In the genomic region with DNA sequence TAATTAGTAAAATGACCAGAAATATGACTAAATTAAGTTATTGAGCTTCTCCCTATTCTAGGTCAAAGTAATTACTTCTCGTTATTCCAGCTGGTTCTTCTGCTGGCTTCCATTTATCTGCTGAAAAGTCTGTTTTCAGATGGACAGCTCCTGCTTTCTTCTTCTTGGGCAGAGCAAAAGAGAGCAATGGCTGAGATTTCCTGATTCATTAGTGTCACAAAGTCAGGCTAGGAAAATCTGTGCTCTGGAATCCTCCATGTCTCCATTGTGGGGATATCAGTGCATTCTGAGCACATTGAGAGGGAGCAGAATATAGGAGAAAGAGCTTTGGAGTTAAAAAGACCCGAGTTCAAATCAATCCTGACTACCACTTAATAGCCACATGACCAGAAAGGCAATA, we compare ENCODE assay signal across 23 cellular contexts.
"Had no signal": no experiment of that assay in that cellular context is flagged by ENCODE, and none has a peak within 500 bp of the region (broad histone marks: within the 10 kb centered on the region; RNA-seq: fewer than 3 reads in every experiment).

No MANE protein-coding gene starts in this region.

- H3K4me1 Mint-ChIP-seq: memory B cell, natural killer cell had no signal

- ATAC-seq: gastrocnemius medialis; left lobe of liver; natural killer cell; pancreas; sciatic nerve; stimulated activated naive CD8-positive, alpha-beta T cell treated with anti-CD3 and anti-CD28 coated beads, Interleukin-15, amount 100 ng/mL, for 72 hours had no signal

- DNase-seq: dorsolateral prefrontal cortex; effector CD4-positive, alpha-beta T cell; foreskin fibroblast; gastrocnemius medialis; head of caudate nucleus; natural killer cell; pancreas; stimulated activated CD4-positive, alpha-beta T cell treated with anti-CD3 and anti-CD28 coated beads, Interleukin-12 subunit alpha, Interleukin-12 subunit beta, amount 100 ng/mL, for 4 hours; stimulated activated CD4-positive, alpha-beta T cell treated with anti-CD3 and anti-CD28 coated beads, Interleukin-1b, Interleukin-23, amount 100 ng/mL, for 48 hours; stimulated activated CD4-positive, alpha-beta T cell treated with anti-CD3 and anti-CD28 coated beads, Interleukin-4, amount 100 ng/mL, for 1 hour; stimulated activated CD8-positive, alpha-beta memory T cell treated with anti-CD3 and anti-CD28 coated beads, Interleukin-4, amount 100 ng/mL, for 48 hours; stimulated activated naive CD4-positive, alpha-beta T cell; stimulated activated naive CD8-positive, alpha-beta T cell treated with anti-CD3 and anti-CD28 coated beads, Interleukin-15, amount 100 ng/mL, for 72 hours; transverse colon had no signal

- H3K27ac Mint-ChIP-seq: memory B cell; natural killer cell; progenitor cell of endocrine pancreas; stimulated activated naive CD8-positive, alpha-beta T cell treated with anti-CD3 and anti-CD28 coated beads, Interleukin-15, amount 100 ng/mL, for 72 hours had no signal

- H3K9me3 Mint-ChIP-seq: memory B cell; natural killer cell; stimulated activated naive CD8-positive, alpha-beta T cell treated with anti-CD3 and anti-CD28 coated beads, Interleukin-15, amount 100 ng/mL, for 72 hours had no signal

- H3K27ac ChIP-seq: dorsolateral prefrontal cortex, gastrocnemius medialis, neutrophil, pancreas, suprapubic skin, transverse colon, vagina had no signal

- H3K4me3 Mint-ChIP-seq: memory B cell; natural killer cell; stimulated activated naive CD8-positive, alpha-beta T cell treated with anti-CD3 and anti-CD28 coated beads, Interleukin-15, amount 100 ng/mL, for 72 hours had no signal

- H3K9me3 ChIP-seq: gastrocnemius medialis, neutrophil, pancreas, suprapubic skin, transverse colon, vagina had no signal

- H3K4me2 ChIP-seq: smooth muscle cell had no signal

- H3K36me3 ChIP-seq: gastrocnemius medialis, neutrophil, pancreas, suprapubic skin, transverse colon, vagina had no signal

- H3K4me1 ChIP-seq: gastrocnemius medialis, pancreas, suprapubic skin, vagina had no signal

- H3K4me3 ChIP-seq: dorsolateral prefrontal cortex, gastrocnemius medialis, lung, pancreas, smooth muscle cell, suprapubic skin, transverse colon, vagina had no signal

- H3K27me3 ChIP-seq: dorsolateral prefrontal cortex, gastrocnemius medialis, pancreas, suprapubic skin, vagina had no signal

- H3K36me3 Mint-ChIP-seq: memory B cell, natural killer cell had no signal
